ENCODE assay signal across 8 cellular contexts in genomic region chr2:26772064-26773001, GRCh38. TPM values are rescaled to one million over a fixed set of nuclear protein-coding genes. Genes with fewer than 3 reads are reported as not detected.
DNase-seq lines count a peak whose midpoint lies in the region; ATAC-seq and TF ChIP-seq lines count a peak whose summit lies in the region.

No MANE protein-coding gene starts in this region.

- peaks cover 37% of the 10 kb centered on the region for H3K4me1 Mint-ChIP-seq in MCF 10A (ENCODE audit: insufficient read depth, unreplicated experiment)

- CTCF ChIA-PET in MCF 10A (lab: Yijun Ruan, JAX), result interaction anchor here (0.7 kb wide), 1 partner anchor 9 kb away, joined by 4 read pairs; no protein-coding TSS in a partner anchor

- H3K27ac ChIP-seq in layer of hippocampus (ENCODE audit: low read depth, low read length), result peak overlapping the region; percentile 81

- DNase-seq in D341Med (ENCODE audit: low spot score) (peak; percentile 82), NCI-H2196 treated with DMSO at 0.1 percent for 48 hours (lab: John Stamatoyannopoulos, UW; ENCODE audit: unreplicated experiment) (peak; percentile 86), MCF 10A (ENCODE audit: unreplicated experiment) (peak; percentile 89), superior temporal gyrus (ENCODE audit: extremely low spot score) (peak; percentile 89)

- no peaks in the 10 kb centered on the region for H3K27me3 ChIP-seq in layer of hippocampus (ENCODE audit: control insufficient read depth, insufficient read depth, low read length)

- TSS peak; percentile 70 for BruUV-seq in MCF 10A (replicated peaks; lab: Mats Ljungman, UMichigan)

- peak overlapping the region; percentile 72 for H3K27ac Mint-ChIP-seq in MCF 10A (ENCODE audit: low read depth, unreplicated experiment)

- no peaks in the 10 kb centered on the region for H3K27me3 Mint-ChIP-seq in MCF 10A (ENCODE audit: insufficient read depth, unreplicated experiment)

- H3K9me3 Mint-ChIP-seq in MCF 10A (ENCODE audit: unreplicated experiment), result no peaks in the 10 kb centered on the region

- ATAC-seq in HG03457 (IDR thresholded peaks at IDR 0.05; ENCODE audit: unreplicated experiment), result no peak
- no peak for ATAC-seq in GM18868 (IDR thresholded peaks at IDR 0.05; ENCODE audit: unreplicated experiment)
- ATAC-seq in HG02623 (IDR thresholded peaks at IDR 0.05; ENCODE audit: unreplicated experiment), result no peak

- peaks cover 31% of the 10 kb centered on the region for H3K36me3 Mint-ChIP-seq in MCF 10A (ENCODE audit: insufficient read depth, unreplicated experiment)

- POLR2A ChIA-PET in MCF 10A (lab: Yijun Ruan, JAX), result interaction anchor here (0.6 to 2.5 kb wide), 11 partner anchors 8 to 1409 kb away, joined by 3 to 22 read pairs (median 6); partner anchors contain the start of genes ADGRF3, AGBL5, CENPA and SELENOI

- intact Hi-C loops in MCF 10A (cut with micrococcal nuclease), result no loop called here

- TF ChIP-seq CTCF in MCF 10A (IDR thresholded peaks at IDR 0.05; ENCODE audit: unreplicated experiment), result no peak

- H3K4me3 Mint-ChIP-seq in MCF 10A (ENCODE audit: unreplicated experiment), result peak overlapping the region; percentile 1

RNA-seq across cellular contexts. Expression of gene SLC35F6, which starts 8.2 kb away (rescaled TPM):
- total RNA-seq in MCF 10A (2022), result 76.9 and 110 TPM in 2 replicates

RNA-seq across cellular contexts. Expression of gene CENPA, which starts 13.5 kb away (rescaled TPM):
- total RNA-seq in MCF 10A (2022), result 19.7 and 35.1 TPM in 2 replicates
